ENCODE assay signal across 1 cellular context in the genomic region with DNA sequence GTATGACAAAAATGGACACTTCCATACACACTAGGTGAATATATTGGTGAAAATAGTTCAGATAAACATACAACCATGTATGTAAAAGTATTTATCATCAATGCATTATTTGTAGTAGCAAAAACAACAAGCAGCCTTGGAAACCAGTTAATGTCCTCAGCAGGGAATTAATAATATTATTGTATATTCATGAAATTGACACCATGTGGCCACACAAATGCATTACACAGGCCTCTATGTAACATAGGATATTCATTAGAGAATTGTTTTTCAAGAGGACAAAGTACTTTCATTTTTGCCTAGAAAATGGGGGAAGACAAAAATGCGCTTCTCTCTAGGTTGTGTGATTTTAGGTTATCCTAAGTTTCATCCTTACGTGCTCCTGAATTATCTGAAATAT.
TF ChIP-seq lines count a peak whose summit lies in the region.

No MANE protein-coding gene starts in this region.

TF ChIP-seq in K562, 482 proteins besides CTCF, POLR2A, EP300 and RAD21:
- no peak for TF ChIP-seq RFX5 (IDR thresholded peaks at IDR 0.05; ENCODE audit: low read depth, low read length)
- TF ChIP-seq ZNF143 (CRISPR knock-in tag; IDR thresholded peaks at IDR 0.05): no peak
- TF ChIP-seq MTF1 (CRISPR knock-in tag; IDR thresholded peaks at IDR 0.05; ENCODE audit: borderline replicate concordance): no peak
- no peak for TF ChIP-seq ZNF316 (IDR thresholded peaks at IDR 0.05)
- TF ChIP-seq MCM2 (IDR thresholded peaks at IDR 0.05; ENCODE audit: low read depth): no peak
- TF ChIP-seq MTA3 (IDR thresholded peaks at IDR 0.05; ENCODE audit: borderline replicate concordance): no peak
- TF ChIP-seq CHD4 (IDR thresholded peaks at IDR 0.05; ENCODE audit: insufficient read depth, insufficient replicate concordance, low read depth, low read length, poor library complexity, severe bottlenecking): no peak
- TF ChIP-seq POLR2AphosphoS5 (IDR thresholded peaks at IDR 0.05; ENCODE audit: control insufficient read depth, insufficient read depth, low read depth, low read length): no peak
- TF ChIP-seq, protein P1, sequence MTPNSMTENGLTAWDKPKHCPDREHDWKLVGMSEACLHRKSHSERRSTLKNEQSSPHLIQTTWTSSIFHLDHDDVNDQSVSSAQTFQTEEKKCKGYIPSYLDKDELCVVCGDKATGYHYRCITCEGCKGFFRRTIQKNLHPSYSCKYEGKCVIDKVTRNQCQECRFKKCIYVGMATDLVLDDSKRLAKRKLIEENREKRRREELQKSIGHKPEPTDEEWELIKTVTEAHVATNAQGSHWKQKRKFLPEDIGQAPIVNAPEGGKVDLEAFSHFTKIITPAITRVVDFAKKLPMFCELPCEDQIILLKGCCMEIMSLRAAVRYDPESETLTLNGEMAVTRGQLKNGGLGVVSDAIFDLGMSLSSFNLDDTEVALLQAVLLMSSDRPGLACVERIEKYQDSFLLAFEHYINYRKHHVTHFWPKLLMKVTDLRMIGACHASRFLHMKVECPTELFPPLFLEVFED (CRISPR knock-in tag; conservative IDR thresholded peaks at IDR 0.05): no peak
- TF ChIP-seq JUN (IDR thresholded peaks at IDR 0.05; ENCODE audit: borderline replicate concordance, low read depth, low read length): no peak
- no peak for TF ChIP-seq JUN (CRISPR knock-in tag; IDR thresholded peaks at IDR 0.05; ENCODE audit: borderline replicate concordance)
- TF ChIP-seq, protein P2, sequence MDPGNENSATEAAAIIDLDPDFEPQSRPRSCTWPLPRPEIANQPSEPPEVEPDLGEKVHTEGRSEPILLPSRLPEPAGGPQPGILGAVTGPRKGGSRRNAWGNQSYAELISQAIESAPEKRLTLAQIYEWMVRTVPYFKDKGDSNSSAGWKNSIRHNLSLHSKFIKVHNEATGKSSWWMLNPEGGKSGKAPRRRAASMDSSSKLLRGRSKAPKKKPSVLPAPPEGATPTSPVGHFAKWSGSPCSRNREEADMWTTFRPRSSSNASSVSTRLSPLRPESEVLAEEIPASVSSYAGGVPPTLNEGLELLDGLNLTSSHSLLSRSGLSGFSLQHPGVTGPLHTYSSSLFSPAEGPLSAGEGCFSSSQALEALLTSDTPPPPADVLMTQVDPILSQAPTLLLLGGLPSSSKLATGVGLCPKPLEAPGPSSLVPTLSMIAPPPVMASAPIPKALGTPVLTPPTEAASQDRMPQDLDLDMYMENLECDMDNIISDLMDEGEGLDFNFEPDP (CRISPR knock-in tag; IDR thresholded peaks at IDR 0.05): no peak
- no peak for TF ChIP-seq CREB1 (IDR thresholded peaks at IDR 0.05)
- no peak for TF ChIP-seq CREB1 (CRISPR knock-in tag; IDR thresholded peaks at IDR 0.05)
- TF ChIP-seq ARID4B (CRISPR knock-in tag; IDR thresholded peaks at IDR 0.05): no peak
- no peak for TF ChIP-seq KAT2B (IDR thresholded peaks at IDR 0.05; ENCODE audit: low read depth, low read length)
- TF ChIP-seq, protein P3, sequence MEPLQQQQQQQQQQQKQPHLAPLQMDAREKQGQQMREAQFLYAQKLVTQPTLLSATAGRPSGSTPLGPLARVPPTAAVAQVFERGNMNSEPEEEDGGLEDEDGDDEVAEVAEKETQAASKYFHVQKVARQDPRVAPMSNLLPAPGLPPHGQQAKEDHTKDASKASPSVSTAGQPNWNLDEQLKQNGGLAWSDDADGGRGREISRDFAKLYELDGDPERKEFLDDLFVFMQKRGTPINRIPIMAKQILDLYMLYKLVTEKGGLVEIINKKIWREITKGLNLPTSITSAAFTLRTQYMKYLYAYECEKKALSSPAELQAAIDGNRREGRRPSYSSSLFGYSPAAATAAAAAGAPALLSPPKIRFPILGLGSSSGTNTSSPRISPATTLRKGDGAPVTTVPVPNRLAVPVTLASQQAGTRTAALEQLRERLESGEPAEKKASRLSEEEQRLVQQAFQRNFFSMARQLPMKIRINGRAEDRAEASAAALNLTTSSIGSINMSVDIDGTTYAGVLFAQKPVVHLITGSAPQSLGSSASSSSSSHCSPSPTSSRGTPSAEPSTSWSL (CRISPR knock-in tag; IDR thresholded peaks at IDR 0.05; ENCODE audit: borderline replicate concordance): no peak
- no peak for TF ChIP-seq ZNF197 (CRISPR knock-in tag; IDR thresholded peaks at IDR 0.05; ENCODE audit: low read depth)
- no peak for TF ChIP-seq MTA1 (IDR thresholded peaks at IDR 0.05; ENCODE audit: borderline replicate concordance)
- TF ChIP-seq RBM15 (IDR thresholded peaks at IDR 0.05; ENCODE audit: insufficient read depth, low read length): no peak
